In genomic region chr1:3491291-3492246, GRCh38 we compare ENCODE assay signal across 8 cellular contexts. TPM values are rescaled to one million over a fixed set of nuclear protein-coding genes. Genes with fewer than 3 reads are reported as not detected.
DNase-seq lines count a peak whose midpoint lies in the region; ATAC-seq, FAIRE-seq and TF ChIP-seq lines count a peak whose summit lies in the region.

No MANE protein-coding gene starts in this region.

- dilution Hi-C loops in keratinocyte (cut with MboI; ENCODE audit: extremely low pct_ligation_motif_present, low sequenced_read_pairs): no loop called here

- no peaks in the 10 kb centered on the region for H3K27me3 Mint-ChIP-seq in activated B cell treated with CpG ODN at 0.5 μM for 24 hours

- H2AFZ ChIP-seq in keratinocyte (ENCODE audit: control insufficient read depth, low read length): no peak overlapping the region

- no peak overlapping the region for H3K4me2 ChIP-seq in keratinocyte (ENCODE audit: control insufficient read depth, extremely low read depth, insufficient read depth, low read depth, low read length)

- TF ChIP-seq CTCF in C4-2B (conservative IDR thresholded peaks at IDR 0.05) (peak; percentile 98), activated B cell treated with CpG ODN at 0.5 μM for 24 hours (IDR thresholded peaks at IDR 0.05) (peak; percentile 93), breast epithelium (IDR thresholded peaks at IDR 0.05) (peak; percentile 95 to 98 (median 96)), keratinocyte (optimal IDR thresholded peaks at IDR 0.05 in 1 of 3, IDR thresholded peaks at IDR 0.05 in 1 of 3, conservative IDR thresholded peaks at IDR 0.05 in 1 of 3; ENCODE audit: extremely low read depth in 1 of 3, insufficient read depth in 2 of 3, low read length in 3 of 3) (peak; percentile 73 to 99 (median 94))

- POLR2A ChIA-PET in activated B cell treated with CpG ODN at 0.5 μM for 24 hours (lab: Charles Lee): interaction anchor here (0.6 kb wide), 1 partner anchor 162 kb away, joined by 3 read pairs; no protein-coding TSS in a partner anchor

- no peaks in the 10 kb centered on the region for H3K9me1 ChIP-seq in keratinocyte (ENCODE audit: control insufficient read depth, extremely low read depth, insufficient read depth, low read length)

- H4K20me1 ChIP-seq in keratinocyte (ENCODE audit: control insufficient read depth, extremely low read depth, insufficient read depth, low read length): no peaks in the 10 kb centered on the region

- H3K4me1 ChIP-seq in breast epithelium: peaks cover 0 to 6% of the 10 kb centered on the region in 2 donors
- peaks cover 3% of the 10 kb centered on the region for H3K4me1 ChIP-seq in keratinocyte (ENCODE audit: control insufficient read depth, extremely low read depth, insufficient read depth, low read length)

- no peaks in the 10 kb centered on the region for H3K27me3 ChIP-seq in breast epithelium
- no peaks in the 10 kb centered on the region for H3K27me3 ChIP-seq in keratinocyte (ENCODE audit: control insufficient read depth, extremely low read depth, insufficient read depth, low read length)

- H3K27ac ChIP-seq in C4-2B: no peak overlapping the region
- no peak overlapping the region for H3K27ac ChIP-seq in breast epithelium
- no peak overlapping the region for H3K27ac ChIP-seq in keratinocyte (ENCODE audit: control insufficient read depth, insufficient read depth, low read length)

- no peak overlapping the region for H3K9ac ChIP-seq in keratinocyte (ENCODE audit: control insufficient read depth, extremely low read depth, insufficient read depth, low read length)

- ATAC-seq in GM19455 (IDR thresholded peaks at IDR 0.05; ENCODE audit: unreplicated experiment) (peak; percentile 69), activated B cell treated with CpG ODN at 0.5 μM for 24 hours (ENCODE audit: low read depth) (peak; percentile 98), HG02938 (IDR thresholded peaks at IDR 0.05; ENCODE audit: unreplicated experiment) (no peak)

- no peaks in the 10 kb centered on the region for H3K36me3 Mint-ChIP-seq in activated B cell treated with CpG ODN at 0.5 μM for 24 hours (ENCODE audit: low read depth)

- no peak for FAIRE-seq in keratinocyte (lab: Jason Lieb, UNC)

- intact Hi-C loops in activated B cell treated with CpG ODN at 0.5 μM for 24 hours (cut with micrococcal nuclease) (loop anchor here (1.0 to 5.0 kb wide), 6 partner anchors 40 to 1079 kb away; partner anchors contain the start of genes LRRC47 and PEX10), breast epithelium (cut with DNase I; ENCODE audit: low total_unique reads) (no loop called here)

- H3K4me3 ChIP-seq in breast epithelium: peak overlapping the region in 1 of 3 donors; percentile 29
- no peak overlapping the region for H3K4me3 ChIP-seq in keratinocyte (ENCODE audit: control insufficient read depth in 2 of 3, extremely low read depth in 1 of 3, insufficient read depth in 2 of 3, low read depth in 1 of 3, low read length in 3 of 3)

- peak overlapping the region; percentile 66 for H3K4me3 Mint-ChIP-seq in activated B cell treated with CpG ODN at 0.5 μM for 24 hours

- peaks cover 6% of the 10 kb centered on the region for H3K4me1 Mint-ChIP-seq in activated B cell treated with CpG ODN at 0.5 μM for 24 hours

- H3K9me3 ChIP-seq in breast epithelium (no peaks in the 10 kb centered on the region), keratinocyte (ENCODE audit: control insufficient read depth, low read depth, low read length) (peaks cover 2% of the 10 kb centered on the region)

- no peak overlapping the region for H3K27ac Mint-ChIP-seq in activated B cell treated with CpG ODN at 0.5 μM for 24 hours

- H3K79me2 ChIP-seq in keratinocyte (ENCODE audit: control insufficient read depth, insufficient read depth, low read length): no peaks in the 10 kb centered on the region

- DNase-seq in MV-4-11 (lab: John Stamatoyannopoulos, UW): peak; percentile 38
- DNase-seq in activated B cell treated with CpG ODN at 0.5 μM for 24 hours: peak; percentile 89
- DNase-seq in breast epithelium (ENCODE audit: low spot score in 2 of 2): peak; percentile 68 to 78
- DNase-seq in keratinocyte (ENCODE audit: low read depth, low spot score): no peak
- peak; percentile 82 to 88 for DNase-seq in stimulated activated CD4-positive, alpha-beta T cell treated with anti-CD3 and anti-CD28 coated beads, Interleukin-1b, Interleukin-23, amount 100 ng/mL, for 4 hours (ENCODE audit: low read depth in 2 of 2)

- H3K9me3 Mint-ChIP-seq in activated B cell treated with CpG ODN at 0.5 μM for 24 hours: peaks cover 13% of the 10 kb centered on the region

- H3K36me3 ChIP-seq in breast epithelium: no peaks in the 10 kb centered on the region
- H3K36me3 ChIP-seq in keratinocyte (ENCODE audit: control insufficient read depth in 2 of 2, extremely low read depth in 1 of 2, insufficient read depth in 2 of 2, low read length in 2 of 2): no peaks in the 10 kb centered on the region

- CTCF ChIA-PET in activated B cell treated with CpG ODN at 0.5 μM for 24 hours (lab: Charles Lee): interaction anchor here (0.6 to 1.6 kb wide), 8 partner anchors 124 to 236 kb away, joined by 3 to 21 read pairs (median 6); no protein-coding TSS in a partner anchor

- no peak for TF ChIP-seq POLR2A in breast epithelium (IDR thresholded peaks at IDR 0.05)

RNA-seq across cellular contexts. Expression of gene ARHGEF16, which starts 37.1 kb away (rescaled TPM):
- total RNA-seq in activated B cell treated with CpG ODN at 0.5 μM for 24 hours (not detected in 2 replicates), breast epithelium (10 to 100 TPM in 2 of 3 donors, under 1 TPM in 1; 0.80 to 16.2 (median 15.1) TPM)
- polyA plus RNA-seq in keratinocyte: 5.0 to 9.6 TPM (median 6.2 TPM) in 3 replicates
- 4.1 TPM for polyA plus RNA-seq in keratinocyte (2011; ENCODE audit: low read depth)
- polyA plus RNA-seq in keratinocyte (2011; cell fraction: cytosol; rRNA removed): 4.6 and 6.9 TPM in 2 replicates
- 17.5 and 18.1 TPM in 2 replicates for polyA plus RNA-seq in keratinocyte (2011; cell fraction: nucleus; rRNA removed)
- polyA plus RNA-seq in keratinocyte (2012; ENCODE audit: low replicate concordance): 5.6 and 6.0 TPM in 2 replicates
- polyA minus RNA-seq in keratinocyte: 11.0 to 12.7 TPM (median 11.2 TPM) in 3 replicates
- 10.7 TPM for polyA minus RNA-seq in keratinocyte (2011; cell fraction: cytosol; rRNA and poly(A)+ RNA removed)
- polyA minus RNA-seq in keratinocyte (2011; cell fraction: nucleus; rRNA and poly(A)+ RNA removed): 7.8 and 9.0 TPM in 2 replicates
